In the genomic region with DNA sequence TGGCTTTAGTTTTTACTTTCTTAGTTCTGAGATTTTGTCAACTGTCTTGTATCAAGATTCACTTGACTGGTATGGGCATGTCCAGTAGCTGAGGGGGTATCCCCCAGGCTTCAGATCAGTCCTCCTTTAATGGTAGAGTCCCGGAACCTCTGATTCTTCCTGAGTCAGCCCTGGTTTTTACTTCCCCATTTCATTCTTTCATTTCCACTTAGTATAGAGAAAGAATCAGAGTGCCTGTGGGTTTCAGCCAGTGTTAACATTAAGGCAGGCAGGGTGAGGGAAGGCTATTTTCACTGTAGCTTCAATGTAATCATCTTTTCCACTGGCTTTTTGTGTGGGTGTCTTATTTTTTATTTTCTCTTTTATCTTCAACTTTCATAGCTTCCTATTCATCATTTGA, we compare ENCODE assay signal across 11 cellular contexts. TPM values are rescaled to one million over a fixed set of nuclear protein-coding genes. Genes with fewer than 3 reads are reported as not detected.
DNase-seq lines count a peak whose midpoint lies in the region; ATAC-seq, FAIRE-seq and TF ChIP-seq lines count a peak whose summit lies in the region.
"Had no signal": no experiment of that assay in that cellular context is flagged by ENCODE, and none has a peak within 500 bp of the region (broad histone marks: within the 10 kb centered on the region; RNA-seq: fewer than 3 reads in every experiment).

No MANE protein-coding gene starts in this region.

- peak; percentile 96 for ATAC-seq in GM18858 (IDR thresholded peaks at IDR 0.05; ENCODE audit: unreplicated experiment)
- ATAC-seq in GM21526 (IDR thresholded peaks at IDR 0.05; ENCODE audit: low FRiP score, unreplicated experiment): peak; percentile 99
- peak; percentile 96 for ATAC-seq in HG03469 (IDR thresholded peaks at IDR 0.05; ENCODE audit: unreplicated experiment)
- peak; percentile 52 for ATAC-seq in foreskin keratinocyte

- no peak for TF ChIP-seq CTCF in foreskin keratinocyte (conservative IDR thresholded peaks at IDR 0.05)

- H3K4me1 ChIP-seq in foreskin keratinocyte: no peaks in the 10 kb centered on the region

- no peak for FAIRE-seq in H54 (lab: Jason Lieb, UNC)

- H3K27ac Mint-ChIP-seq in immature natural killer cell: no peak overlapping the region

- H3K4me1 Mint-ChIP-seq in immature natural killer cell: peaks cover 8 to 20% of the 10 kb centered on the region in 2 donors

- H3K27me3 Mint-ChIP-seq in immature natural killer cell (ENCODE audit: low read depth in 3 of 3): peaks cover 0 to 9% (median 3%) of the 10 kb centered on the region in 3 donors

- no peaks in the 10 kb centered on the region for H3K9me3 Mint-ChIP-seq in immature natural killer cell

- no peak overlapping the region for H3K27ac ChIP-seq in foreskin keratinocyte

- peak in 1 of 2 donors; percentile 22 for DNase-seq in foreskin keratinocyte
- DNase-seq in H54 (ENCODE audit: insufficient read length, low spot score): no peak
- DNase-seq in immature natural killer cell: no peak
- no peak for DNase-seq in iPS-NIHi11 (ENCODE audit: low spot score)
- DNase-seq in kidney tubule cell (ENCODE audit: low spot score): no peak
- DNase-seq: GOT3; naive thymus-derived CD8-positive, alpha-beta T cell had no signal

- H3K36me3 Mint-ChIP-seq in immature natural killer cell: peaks cover 0 to 4% (median 0%) of the 10 kb centered on the region in 3 donors

- H3K4me3 Mint-ChIP-seq in immature natural killer cell: no peak overlapping the region

- no peak for TF ChIP-seq POLR2A in H54 (IDR thresholded peaks at IDR 0.05; ENCODE audit: low read depth, low read length)

- H3K27me3 ChIP-seq in foreskin keratinocyte: peaks cover 4% of the 10 kb centered on the region

RNA-seq across cellular contexts. Expression of a gene that starts 8.3 kb away (rescaled TPM):
- 20.3 and 21.6 TPM in 2 replicates for total RNA-seq in foreskin keratinocyte
- polyA plus RNA-seq in foreskin keratinocyte (16.5 and 19.0 TPM in 2 replicates), immature natural killer cell (10 to 100 TPM; 48.8 to 69.1 (median 51.4) TPM)

RNA-seq across cellular contexts. Expression of a gene that starts 44.2 kb away (rescaled TPM):
- not detected in 2 replicates for total RNA-seq in foreskin keratinocyte
- not detected in 2 replicates for polyA plus RNA-seq in foreskin keratinocyte
- not detected for polyA plus RNA-seq in immature natural killer cell
- total RNA-seq: naive thymus-derived CD8-positive, alpha-beta T cell; T-helper 2 cell treated with Interferon-gamma antibody and Interleukin-4, amounts not matched to agents 100 ng/mL and 5 ng/mL, for 36 hours had no signal
- polyA plus RNA-seq: naive thymus-derived CD8-positive, alpha-beta T cell had no signal
